In the genomic region with DNA sequence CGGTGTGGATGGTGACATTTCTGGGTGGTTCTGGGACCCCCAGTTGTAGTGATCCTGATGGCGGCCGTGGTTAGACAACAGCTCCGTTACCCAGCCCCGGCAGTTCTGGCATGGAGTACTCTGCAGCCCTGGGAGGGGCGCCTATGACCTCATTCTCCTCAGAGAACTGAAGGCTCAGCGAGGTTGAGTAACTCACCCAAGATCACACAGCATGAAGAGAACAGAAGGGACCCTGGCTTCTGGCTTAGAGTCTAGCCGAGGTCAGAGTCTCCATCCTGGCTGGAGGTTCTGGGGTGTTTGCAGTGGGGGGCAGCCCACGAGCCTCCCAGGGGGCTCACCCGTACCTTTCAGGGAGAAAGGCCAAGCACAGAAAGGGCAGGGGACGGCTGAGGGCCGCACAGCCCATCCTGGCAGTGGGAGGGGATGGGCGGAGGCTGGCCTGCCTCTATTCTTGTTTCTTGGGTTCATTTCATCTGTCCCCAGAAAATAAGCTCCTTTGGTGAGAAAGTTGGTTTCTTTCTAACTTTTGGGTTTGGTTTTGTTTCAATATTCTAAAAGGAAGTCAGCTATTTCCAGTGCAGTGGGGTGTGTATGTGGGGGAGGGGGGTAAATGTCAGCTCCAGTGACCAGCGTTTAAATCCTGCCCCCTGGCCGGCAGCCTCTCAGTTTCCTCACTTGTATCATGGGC, we compare ENCODE assay signal across 15 cellular contexts. TPM values are rescaled to one million over a fixed set of nuclear protein-coding genes. Genes with fewer than 3 reads are reported as not detected.
DNase-seq lines count a peak whose midpoint lies in the region; ATAC-seq, FAIRE-seq and TF ChIP-seq lines count a peak whose summit lies in the region.
"Had no signal": no experiment of that assay in that cellular context is flagged by ENCODE, and none has a peak within 500 bp of the region (broad histone marks: within the 10 kb centered on the region; RNA-seq: fewer than 3 reads in every experiment).

No MANE protein-coding gene starts in this region.

- POLR2A ChIA-PET in HEK293 (lab: Yijun Ruan, JAX) = no interaction called here
- POLR2A ChIA-PET in activated CD8-positive, alpha-beta T cell treated with anti-CD3 and anti-CD28 coated beads, Interleukin-2, amount 10 ng/mL, durations not matched to agents 7 days and 5 days (lab: Charles Lee) = interaction anchor here (2.3 to 3.0 kb wide), 2 partner anchors 9 to 12 kb away, joined by 5 to 13 read pairs; no protein-coding TSS in a partner anchor

- FAIRE-seq in small intestine (lab: Jason Lieb, UNC) = no peak

- no peak overlapping the region for H3K4me3 Mint-ChIP-seq in activated CD8-positive, alpha-beta T cell treated with anti-CD3 and anti-CD28 coated beads, Interleukin-2, amount 10 ng/mL, durations not matched to agents 7 days and 5 days
- H3K4me3 Mint-ChIP-seq: nephron had no signal

- H3K27me3 ChIP-seq in GM06990 (replicated peaks; ENCODE audit: control insufficient read depth, insufficient read depth, low read length) (no peaks in the 10 kb centered on the region), liver (ENCODE audit: control insufficient read depth in 4 of 4, insufficient read depth in 4 of 4, low read length in 3 of 4) (no peaks in the 10 kb centered on the region), small intestine (ENCODE audit: control insufficient read depth in 2 of 2, insufficient read depth in 2 of 2, low read length in 2 of 2) (no peaks in the 10 kb centered on the region)
- H3K27me3 ChIP-seq: right lobe of liver had no signal

- ATAC-seq in activated CD8-positive, alpha-beta T cell treated with anti-CD3 and anti-CD28 coated beads, Interleukin-2, amount 10 ng/mL, durations not matched to agents 7 days and 5 days = peak; percentile 17
- no peak for ATAC-seq in GM19463 (IDR thresholded peaks at IDR 0.05; ENCODE audit: unreplicated experiment)
- ATAC-seq: HCT116 had no signal

- peak overlapping the region; percentile 0; the same call in 1 of the 2 replicates for H3K4me3 ChIP-seq in GM06990 (replicated peaks; ENCODE audit: low read depth, low read length)
- no peak overlapping the region for H3K4me3 ChIP-seq in HEK293 (ENCODE audit: low read depth, low read length)
- no peak overlapping the region for H3K4me3 ChIP-seq in liver (ENCODE audit: low read depth in 1 of 3, low read length in 3 of 3)
- H3K4me3 ChIP-seq in small intestine (ENCODE audit: low read depth in 1 of 2, low read length in 2 of 2) = no peak overlapping the region
- H3K4me3 ChIP-seq: right lobe of liver had no signal

- no peaks in the 10 kb centered on the region for H3K9me3 ChIP-seq in HEK293 (ENCODE audit: control insufficient read depth, insufficient read depth, low read depth, low read length)
- H3K9me3 ChIP-seq in liver (ENCODE audit: control insufficient read depth in 4 of 4, low read length in 3 of 4) = no peaks in the 10 kb centered on the region
- H3K9me3 ChIP-seq in small intestine (ENCODE audit: control insufficient read depth, low read depth) = no peaks in the 10 kb centered on the region
- H3K9me3 ChIP-seq: right lobe of liver had no signal

- no peaks in the 10 kb centered on the region for H3K27me3 Mint-ChIP-seq in activated CD8-positive, alpha-beta T cell treated with anti-CD3 and anti-CD28 coated beads, Interleukin-2, amount 10 ng/mL, durations not matched to agents 7 days and 5 days (ENCODE audit: low read depth)

- DNase-seq in GM06990 (ENCODE audit: extremely low read depth, insufficient read length) = no peak
- peak; percentile 29 for DNase-seq in activated CD8-positive, alpha-beta T cell treated with anti-CD3 and anti-CD28 coated beads, Interleukin-2, amount 10 ng/mL, durations not matched to agents 7 days and 5 days
- no peak for DNase-seq in RPMI8226
- DNase-seq in small intestine = no peak
- DNase-seq in EL = no peak
- DNase-seq: activated CD4-positive, CD25-positive, alpha-beta regulatory T cell treated with anti-CD3 and anti-CD28 coated beads, Interleukin-2, amount 50 U/mL, for 72 hours; cortex of kidney; IMR-90; islet precursor cell; right lobe of liver had no signal

- H3K4me1 Mint-ChIP-seq in activated CD8-positive, alpha-beta T cell treated with anti-CD3 and anti-CD28 coated beads, Interleukin-2, amount 10 ng/mL, durations not matched to agents 7 days and 5 days (ENCODE audit: low read depth) = peaks cover 70% of the 10 kb centered on the region

- no peaks in the 10 kb centered on the region for H3K36me3 Mint-ChIP-seq in activated CD8-positive, alpha-beta T cell treated with anti-CD3 and anti-CD28 coated beads, Interleukin-2, amount 10 ng/mL, durations not matched to agents 7 days and 5 days (ENCODE audit: low read depth)

- H3K4me1 ChIP-seq in HEK293 (ENCODE audit: control insufficient read depth, insufficient read depth, low read length) (no peaks in the 10 kb centered on the region), liver (ENCODE audit: control insufficient read depth in 4 of 4, insufficient read depth in 4 of 4, low read length in 3 of 4) (peaks cover 33 to 75% (median 48%) of the 10 kb centered on the region in 4 donors), small intestine (ENCODE audit: control insufficient read depth in 2 of 2, insufficient read depth in 1 of 2, low read depth in 1 of 2, low read length in 1 of 2) (peaks cover 0 to 3% of the 10 kb centered on the region in 2 donors)

- TF ChIP-seq RAD21 in liver (IDR thresholded peaks at IDR 0.05) = no peak

- H3K27ac Mint-ChIP-seq in activated CD8-positive, alpha-beta T cell treated with anti-CD3 and anti-CD28 coated beads, Interleukin-2, amount 10 ng/mL, durations not matched to agents 7 days and 5 days = peak overlapping the region; percentile 74
- H3K27ac Mint-ChIP-seq: nephron had no signal

- TF ChIP-seq CTCF in GM06990 (IDR thresholded peaks at IDR 0.05; ENCODE audit: insufficient read depth, low read length, poor library complexity, severe bottlenecking) (no peak), HEK293 (tag by site-specific recombination; IDR thresholded peaks at IDR 0.05) (no peak), liver (IDR thresholded peaks at IDR 0.05; ENCODE audit: low read depth, low read length, missing input control) (no peak)

- CTCF ChIA-PET in HEK293 (lab: Yijun Ruan, JAX) = interaction anchor here (0.7 kb wide), 1 partner anchor 12 kb away, joined by 3 read pairs; no protein-coding TSS in a partner anchor
- CTCF ChIA-PET in activated CD8-positive, alpha-beta T cell treated with anti-CD3 and anti-CD28 coated beads, Interleukin-2, amount 10 ng/mL, durations not matched to agents 7 days and 5 days (lab: Charles Lee) = interaction anchor here (1.6 to 2.0 kb wide), 2 partner anchors 14 to 94 kb away, joined by 5 read pairs; a partner anchor contains a TSS

- H3K9me3 Mint-ChIP-seq in activated CD8-positive, alpha-beta T cell treated with anti-CD3 and anti-CD28 coated beads, Interleukin-2, amount 10 ng/mL, durations not matched to agents 7 days and 5 days (ENCODE audit: insufficient read depth) = no peaks in the 10 kb centered on the region
- H3K9me3 Mint-ChIP-seq: nephron had no signal

- H3K9ac ChIP-seq in liver (ENCODE audit: low read depth in 1 of 2, low read length in 2 of 2) = peak overlapping the region in 1 of 2 donors; percentile 5

- 71% methylated on average over 15 of the region's 15 CpGs for WGBS in liver
- WGBS in small intestine, 3 donors = 64 to 69% (median 68%) methylated on average over 15 of the region's 15 CpGs

- H3K27ac ChIP-seq in HEK293 (ENCODE audit: extremely low read depth, low read depth, low read length) (no peak overlapping the region), liver (ENCODE audit: low read depth in 1 of 2, low read length in 2 of 2) (peak overlapping the region; percentile 47 to 74), small intestine (ENCODE audit: low read depth in 1 of 2, low read length in 1 of 2) (no peak overlapping the region)
- H3K27ac ChIP-seq: right lobe of liver had no signal

- H3K36me3 ChIP-seq in GM06990 (ENCODE audit: control insufficient read depth, insufficient read depth, low read length) (no peaks in the 10 kb centered on the region), HEK293 (ENCODE audit: control insufficient read depth in 2 of 2, insufficient read depth in 1 of 2, low read length in 2 of 2) (no peaks in the 10 kb centered on the region), liver (ENCODE audit: control insufficient read depth in 4 of 4, insufficient read depth in 3 of 4, low read depth in 1 of 4, low read length in 3 of 4) (no peaks in the 10 kb centered on the region), small intestine (ENCODE audit: control insufficient read depth in 2 of 2, insufficient read depth in 2 of 2, low read length in 2 of 2) (no peaks in the 10 kb centered on the region)
- H3K36me3 ChIP-seq: right lobe of liver had no signal

TF ChIP-seq in HEK293, 187 proteins besides CTCF, POLR2A, EP300 and RAD21 (continues in another document):
- 0 out of 2 replicates have a peak, but pooled peaks have one; percentile 27 for TF ChIP-seq ZNF146 (tag by site-specific recombination; IDR thresholded peaks at IDR 0.05)
- no peak for TF ChIP-seq HOXA7 (CRISPR knock-in tag; IDR thresholded peaks at IDR 0.05; ENCODE audit: borderline replicate concordance)

RNA-seq across cellular contexts. Expression of a gene that starts 13.2 kb away (rescaled TPM):
- total RNA-seq in activated CD8-positive, alpha-beta T cell treated with anti-CD3 and anti-CD28 coated beads, Interleukin-2, amount 10 ng/mL, durations not matched to agents 7 days and 5 days = 10 to 100 TPM; 15.8 to 19.3 TPM
- total RNA-seq in liver = 10 to 100 TPM in 1 of 2 donors, 1 to 10 TPM in 1; 5.9 to 12.8 TPM
- polyA plus RNA-seq in liver (1 to 10 TPM in 1 of 2 donors, under 1 TPM in 1; 0.19 to 4.6 TPM), small intestine (10 to 100 TPM in 1 of 3 donors, 1 to 10 TPM in 2; 8.1 to 14.9 (median 9.2) TPM)

Comparison
In these comparisons a context has a peak if more than half of its experiments do, and no peak if none do; other contexts are left out.
1. H3K27ac ChIP-seq: peak in liver (2 of 2); none in HEK293 (single experiment) and small intestine (0 of 2).